1 cellular context compared by ENCODE assay signal in genomic region chr20:25623736-25624499, GRCh38.
A peak's percentile ranks its signal among the peaks of the same experiment; 100 is the strongest.
TF ChIP-seq lines count a peak whose summit lies in the region.

Gene NANP, minus strand, starts transcription at chr20:25624014. Its CDS starts 66 bp downstream, at chr20:25623948.

TF ChIP-seq in HepG2, 621 proteins besides CTCF, POLR2A, EP300 and RAD21 (continued from another document):
- TF ChIP-seq CHD4 (IDR thresholded peaks at IDR 0.05; ENCODE audit: borderline replicate concordance, low read length): no peak
- TF ChIP-seq ZKSCAN1 (IDR thresholded peaks at IDR 0.05; ENCODE audit: low read length): no peak; the same call in 1 of the 2 replicates
- peak; percentile 54 for TF ChIP-seq PAXIP1 (CRISPR knock-in tag; conservative IDR thresholded peaks at IDR 0.05)
- TF ChIP-seq ONECUT2 (CRISPR knock-in tag; IDR thresholded peaks at IDR 0.05): peak; percentile 56; the same call in 1 of the 2 replicates
- TF ChIP-seq ZNF335 (CRISPR knock-in tag; IDR thresholded peaks at IDR 0.05): peak; percentile 82
- TF ChIP-seq RXRB (CRISPR knock-in tag; IDR thresholded peaks at IDR 0.05; ENCODE audit: borderline replicate concordance): peak; percentile 76
- TF ChIP-seq SRSF9 (IDR thresholded peaks at IDR 0.05; ENCODE audit: borderline replicate concordance, insufficient read depth, low read depth, low read length, poor library complexity, severe bottlenecking): no peak
- TF ChIP-seq SMAD1 (CRISPR knock-in tag; IDR thresholded peaks at IDR 0.05; ENCODE audit: borderline replicate concordance, low read depth): peak; percentile 98
- TF ChIP-seq MED13 (CRISPR knock-in tag; IDR thresholded peaks at IDR 0.05): peak; percentile 82
- peak; percentile 95 for TF ChIP-seq MXD4 (CRISPR knock-in tag; IDR thresholded peaks at IDR 0.05)
- peak; percentile 78 for TF ChIP-seq ZNF503 (CRISPR knock-in tag; IDR thresholded peaks at IDR 0.05)
- no peak for TF ChIP-seq SOX6 (IDR thresholded peaks at IDR 0.05)
- TF ChIP-seq SOX6 (CRISPR knock-in tag; IDR thresholded peaks at IDR 0.05): peak; percentile 70
- TF ChIP-seq U2AF1 (optimal IDR thresholded peaks at IDR 0.05; ENCODE audit: low read depth, low read length): peak; percentile 97
- peak; percentile 66; the same call in 1 of the 2 replicates for TF ChIP-seq ZNF430 (CRISPR knock-in tag; IDR thresholded peaks at IDR 0.05)
- peak; percentile 6; the same call in 1 of the 2 replicates for TF ChIP-seq SSRP1 (CRISPR knock-in tag; IDR thresholded peaks at IDR 0.05)
- no peak; the same call in 1 of the 2 replicates for TF ChIP-seq ZBTB33 (CRISPR knock-in tag; IDR thresholded peaks at IDR 0.05)
- peak; percentile 83; the same call in 1 of the 2 replicates for TF ChIP-seq CAMTA2 (CRISPR knock-in tag; IDR thresholded peaks at IDR 0.05; ENCODE audit: borderline replicate concordance)
- peak; percentile 87 for TF ChIP-seq HNRNPL (IDR thresholded peaks at IDR 0.05; ENCODE audit: low read depth, low read length)
- no peak for TF ChIP-seq ZNF318 (CRISPR knock-in tag; IDR thresholded peaks at IDR 0.05)
- peak; percentile 75 for TF ChIP-seq KDM5A (IDR thresholded peaks at IDR 0.05; ENCODE audit: borderline replicate concordance, low read length)
- no peak for TF ChIP-seq NFE2 (CRISPR knock-in tag; IDR thresholded peaks at IDR 0.05)
- peak; percentile 53 for TF ChIP-seq STAG1 (CRISPR knock-in tag; IDR thresholded peaks at IDR 0.05)
- TF ChIP-seq NFE2L2 (IDR thresholded peaks at IDR 0.05; ENCODE audit: low read length): no peak
- 0 out of 2 replicates have a peak, but pooled peaks have one; percentile 30 for TF ChIP-seq PAX8 (CRISPR knock-in tag; IDR thresholded peaks at IDR 0.05; ENCODE audit: borderline replicate concordance)
